Comparison of ENCODE assay signal across 8 cellular contexts in genomic region chr17:19513897-19514488, GRCh38. TPM values are rescaled to one million over a fixed set of nuclear protein-coding genes. Genes with fewer than 3 reads are reported as not detected.
A peak's percentile ranks its signal among the peaks of the same experiment; 100 is the strongest.
DNase-seq lines count a peak whose midpoint lies in the region; ATAC-seq and TF ChIP-seq lines count a peak whose summit lies in the region.

No MANE protein-coding gene starts in this region.

- no peaks in the 10 kb centered on the region for H3K27me3 ChIP-seq in esophagus muscularis mucosa
- H3K27me3 ChIP-seq in naive thymus-derived CD4-positive, alpha-beta T cell (ENCODE audit: control insufficient read depth in 2 of 2, insufficient read depth in 2 of 2, low read length in 2 of 2): no peaks in the 10 kb centered on the region

- H3K9me3 Mint-ChIP-seq in naive thymus-derived CD4-positive, alpha-beta T cell: no peaks in the 10 kb centered on the region

- no peak overlapping the region for H3K27ac ChIP-seq in OCI-LY7 (ENCODE audit: low read depth, low read length, poor library complexity, severe bottlenecking)
- H3K27ac ChIP-seq in esophagus muscularis mucosa (replicated peaks in 1 of 4): peak overlapping the region in 3 of 4 donors; percentile 25 to 33 (median 30)
- H3K27ac ChIP-seq in naive thymus-derived CD4-positive, alpha-beta T cell (ENCODE audit: low read depth, low read length): no peak overlapping the region

- H3K36me3 ChIP-seq in OCI-LY7 (ENCODE audit: insufficient read depth, low read length) (no peaks in the 10 kb centered on the region), esophagus muscularis mucosa (no peaks in the 10 kb centered on the region)
- H3K36me3 ChIP-seq in naive thymus-derived CD4-positive, alpha-beta T cell (ENCODE audit: control insufficient read depth in 2 of 3, insufficient read depth in 3 of 3, low read length in 3 of 3): no peaks in the 10 kb centered on the region

- peaks cover 30% of the 10 kb centered on the region for H3K4me1 ChIP-seq in OCI-LY7 (ENCODE audit: insufficient read depth, low read length, poor library complexity, severe bottlenecking)
- H3K4me1 ChIP-seq in esophagus muscularis mucosa: peaks cover 0 to 11% (median 2%) of the 10 kb centered on the region in 4 donors
- H3K4me1 ChIP-seq in naive thymus-derived CD4-positive, alpha-beta T cell (ENCODE audit: control insufficient read depth in 2 of 2, insufficient read depth in 2 of 2, low read length in 2 of 2): peaks cover 0 to 4% of the 10 kb centered on the region in 2 donors

- H3K9me3 ChIP-seq in OCI-LY7 (ENCODE audit: low read length) (no peaks in the 10 kb centered on the region), esophagus muscularis mucosa (no peaks in the 10 kb centered on the region)
- no peaks in the 10 kb centered on the region for H3K9me3 ChIP-seq in naive thymus-derived CD4-positive, alpha-beta T cell (ENCODE audit: control insufficient read depth in 2 of 3, low read length in 3 of 3)

- H3K36me3 Mint-ChIP-seq in naive thymus-derived CD4-positive, alpha-beta T cell: no peaks in the 10 kb centered on the region

- no peak for TF ChIP-seq EP300 in esophagus muscularis mucosa (IDR thresholded peaks at IDR 0.05)

- H4K20me1 ChIP-seq in OCI-LY7 (ENCODE audit: insufficient read depth, low read length): no peaks in the 10 kb centered on the region

- intact Hi-C loops in OCI-LY7 (cut with micrococcal nuclease; ENCODE audit: unreplicated experiment): loop anchor here (1.0 kb wide), 2 partner anchors 248 to 252 kb away; no protein-coding TSS in a partner anchor
- intact Hi-C loops in esophagus muscularis mucosa (cut with DNase I): loop anchor here (2.0 to 5.0 kb wide), 2 partner anchors 133 to 253 kb away; partner anchors contain the start of gene ALDH3A2
- intact Hi-C loops in naive thymus-derived CD4-positive, alpha-beta T cell (cut with micrococcal nuclease): loop anchor here (1.0 to 5.0 kb wide), 9 partner anchors 132 to 603 kb away; partner anchors contain the start of genes ALDH3A1 (in 1 of the 2), ALDH3A2 (in 1 of the 2) and B9D1 (in 1 of the 2)

- DNase-seq in CD1c-positive myeloid dendritic cell (ENCODE audit: extremely low spot score) (peak; percentile 83), HK-2 (ENCODE audit: unreplicated experiment) (peak; percentile 60), OCI-LY7 (ENCODE audit: low spot score) (peak; percentile 74), esophagus muscularis mucosa (ENCODE audit: extremely low spot score) (no peak)
- peak; percentile 66 for DNase-seq in activated T-cell treated with anti-CD3 and anti-CD28 coated beads, Interleukin-2, amount 50 U/mL, for 1 hour
- peak; percentile 46 to 71 (median 66) for DNase-seq in naive thymus-derived CD4-positive, alpha-beta T cell
- peak; percentile 35 to 75 (median 48) for DNase-seq in stimulated activated naive CD4-positive, alpha-beta T cell (lab: John Stamatoyannopoulos, UW)

- no peak overlapping the region for H3K4me3 Mint-ChIP-seq in naive thymus-derived CD4-positive, alpha-beta T cell

- ATAC-seq in naive thymus-derived CD4-positive, alpha-beta T cell: peak; percentile 82
- no peak for ATAC-seq in GM18907 (IDR thresholded peaks at IDR 0.05; ENCODE audit: unreplicated experiment)

- peak overlapping the region in 3 of 9 donors; percentile 3 to 56 (median 36) for H3K27ac Mint-ChIP-seq in naive thymus-derived CD4-positive, alpha-beta T cell

- 3% methylated on average over 13 of the region's 13 CpGs for WGBS in esophagus muscularis mucosa

- H3K4me2 ChIP-seq in OCI-LY7 (ENCODE audit: low read length): peak overlapping the region; percentile 44

- H3K27me3 Mint-ChIP-seq in naive thymus-derived CD4-positive, alpha-beta T cell: peaks cover 0 to 11% (median 0%) of the 10 kb centered on the region in 5 donors

- H3K79me2 ChIP-seq in OCI-LY7 (ENCODE audit: insufficient read depth, low read depth, low read length): no peaks in the 10 kb centered on the region

- H3K4me1 Mint-ChIP-seq in naive thymus-derived CD4-positive, alpha-beta T cell: peaks cover 0 to 5% (median under 1%) of the 10 kb centered on the region in 7 donors

- no peaks in the 10 kb centered on the region for H3K9me2 ChIP-seq in OCI-LY7 (ENCODE audit: insufficient read depth, low read length)

- H2AFZ ChIP-seq in OCI-LY7 (ENCODE audit: low read length): peak overlapping the region; percentile 20; the same call in 1 of the 2 replicates

- TF ChIP-seq POLR2A in esophagus muscularis mucosa (IDR thresholded peaks at IDR 0.05; ENCODE audit: low read depth): no peak

- peak; percentile 99 for TF ChIP-seq CTCF in OCI-LY7 (conservative IDR thresholded peaks at IDR 0.05; ENCODE audit: low read length)
- peak; percentile 88 to 92 (median 92) for TF ChIP-seq CTCF in esophagus muscularis mucosa (IDR thresholded peaks at IDR 0.05)

- CTCF ChIA-PET in OCI-LY7 (lab: Charles Lee; ENCODE audit: unreplicated experiment): interaction anchor here (1.0 kb wide), 1 partner anchor 251 kb away, joined by 3 read pairs; no protein-coding TSS in a partner anchor
- CTCF ChIA-PET in naive thymus-derived CD4-positive, alpha-beta T cell (lab: Charles Lee): interaction anchor here (0.8 to 2.0 kb wide), 7 partner anchors 225 to 292 kb away, joined by 3 to 67 read pairs (median 5); no protein-coding TSS in a partner anchor

- no TSS peak for BruUV-seq in OCI-LY7 (replicated peaks; lab: Mats Ljungman, UMichigan)

- POLR2A ChIA-PET in OCI-LY7 (lab: Charles Lee): no interaction called here
- POLR2A ChIA-PET in naive thymus-derived CD4-positive, alpha-beta T cell (lab: Charles Lee): interaction anchor here (1.1 to 1.6 kb wide), 2 partner anchors 248 to 253 kb away, joined by 7 to 8 read pairs; no protein-coding TSS in a partner anchor

- no peak overlapping the region for H3K4me3 ChIP-seq in OCI-LY7 (ENCODE audit: low read depth, low read length, poor library complexity, severe bottlenecking)
- no peak overlapping the region for H3K4me3 ChIP-seq in esophagus muscularis mucosa
- no peak overlapping the region for H3K4me3 ChIP-seq in naive thymus-derived CD4-positive, alpha-beta T cell (ENCODE audit: low read length)

RNA-seq across cellular contexts. Expression of gene SLC47A1, which starts 19.7 kb away (rescaled TPM):
- total RNA-seq in OCI-LY7 (2014; rRNA removed; shearing (Covaris generic)): not detected in 2 replicates
- total RNA-seq in OCI-LY7 (2022): not detected in 2 replicates
- 1 to 10 TPM in 1 of 4 donors, under 1 TPM in 1, not detected in 2; 0.17 to 1.8 TPM for total RNA-seq in esophagus muscularis mucosa
- total RNA-seq in naive thymus-derived CD4-positive, alpha-beta T cell: 1 to 10 TPM in 1 of 5 experiments, under 1 TPM in 1, not detected in 3; 0.21 to 2.7 TPM
- polyA plus RNA-seq in naive thymus-derived CD4-positive, alpha-beta T cell: under 1 TPM in 1 of 2 donors, not detected in 1; 0.09 TPM

Comparison
In these comparisons a context has a peak if more than half of its experiments do, and no peak if none do; other contexts are left out.
1. H3K27ac ChIP-seq: peak in esophagus muscularis mucosa (3 of 4); none in OCI-LY7 (single experiment) and naive thymus-derived CD4-positive, alpha-beta T cell (single experiment).